9 cellular contexts compared by ENCODE assay signal in the genomic region with DNA sequence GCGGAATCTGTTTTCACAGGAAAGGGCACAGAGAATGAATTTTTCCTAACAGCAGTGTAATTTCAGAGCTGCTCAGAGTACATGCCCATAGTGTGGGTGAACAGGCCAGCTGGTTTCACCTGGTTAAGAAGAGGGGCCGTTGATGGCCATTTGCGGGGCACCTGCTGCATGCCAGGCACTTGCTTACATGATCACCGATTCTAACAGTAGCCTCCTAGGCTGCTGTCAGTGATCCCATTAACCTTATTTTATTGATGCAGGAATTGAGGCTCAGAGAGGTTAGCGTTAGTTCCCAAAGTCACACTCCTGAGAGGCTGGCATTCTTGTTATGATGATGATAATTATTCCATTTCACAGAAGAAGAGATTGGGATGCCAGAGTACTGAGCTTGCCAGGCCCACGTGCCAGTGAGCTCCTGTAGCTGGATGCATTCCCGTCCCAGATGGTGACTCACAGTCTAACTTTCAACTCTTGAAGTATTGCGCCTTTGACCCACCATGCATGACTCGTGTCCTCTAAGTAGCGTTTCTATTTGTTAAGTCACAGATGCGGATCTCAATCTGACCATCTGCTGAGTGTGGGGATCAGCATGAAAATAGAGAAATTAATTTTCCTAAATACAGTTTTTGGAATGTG.
DNase-seq lines count a peak whose midpoint lies in the region; ATAC-seq and TF ChIP-seq lines count a peak whose summit lies in the region.
"Had no signal": no experiment of that assay in that cellular context is flagged by ENCODE, and none has a peak within 500 bp of the region (broad histone marks: within the 10 kb centered on the region; RNA-seq: fewer than 3 reads in every experiment).

No MANE protein-coding gene starts in this region.

- H3K9ac ChIP-seq in GM23248 = no peak overlapping the region

- no peaks in the 10 kb centered on the region for H4K20me1 ChIP-seq in GM23248 (ENCODE audit: insufficient read depth)

- peaks cover 8% of the 10 kb centered on the region; the same call in 1 of the 2 replicates for H3F3A ChIP-seq in GM23248 (ENCODE audit: insufficient read depth)

- in situ Hi-C loops in GM23248 (cut with MboI) (no loop called here), gastrocnemius medialis (cut with MboI; ENCODE audit: low sequenced_read_pairs in 4 of 4) (no loop called here)

- no peak overlapping the region for H2AFZ ChIP-seq in GM23248

- no peaks in the 10 kb centered on the region for H3K36me3 ChIP-seq in GM23248 (ENCODE audit: low read depth)
- no peaks in the 10 kb centered on the region for H3K36me3 ChIP-seq in gastrocnemius medialis

- H3K4me1 ChIP-seq in GM23248 (ENCODE audit: insufficient read depth) = peaks cover 14% of the 10 kb centered on the region
- H3K4me1 ChIP-seq in gastrocnemius medialis = peaks cover 0 to 3% of the 10 kb centered on the region in 2 donors

- CTCF ChIA-PET in GM10248 (lab: Yijun Ruan, JAX) = interaction anchor here (0.9 to 1.4 kb wide), 2 partner anchors 24 to 26 kb away, joined by 3 read pairs; no protein-coding TSS in a partner anchor

- 33 to 35% methylated on average over 11 of the region's 11 CpGs for WGBS in GM23248 (ENCODE audit: low coverage in 1 of 2, low lambda C conversion rate in 2 of 2, missing lambda C conversion rate in 2 of 2), 2 experiments

- H3K4me3 ChIP-seq in GM23248 (no peak overlapping the region), gastrocnemius medialis (no peak overlapping the region)

- ATAC-seq in gastrocnemius medialis (peak; percentile 98), HG03469 (IDR thresholded peaks at IDR 0.05; ENCODE audit: unreplicated experiment) (no peak), HG03108 (IDR thresholded peaks at IDR 0.05; ENCODE audit: unreplicated experiment) (no peak)

- no peak for TF ChIP-seq POLR2A in gastrocnemius medialis (IDR thresholded peaks at IDR 0.05)

- POLR2A ChIA-PET in GM10248 (lab: Yijun Ruan, JAX) = no interaction called here

- no peaks in the 10 kb centered on the region for H3K27me3 ChIP-seq in GM23248 (replicated peaks; ENCODE audit: insufficient read depth)
- H3K27me3 ChIP-seq in gastrocnemius medialis = no peaks in the 10 kb centered on the region

- intact Hi-C loops in head of caudate nucleus (cut with DNase I) (no loop called here), gastrocnemius medialis (cut with DNase I; ENCODE audit: low total_unique reads) (no loop called here)

- H3K9me3 ChIP-seq in GM23248 (ENCODE audit: low read depth) (no peaks in the 10 kb centered on the region), gastrocnemius medialis (no peaks in the 10 kb centered on the region)

- TF ChIP-seq CTCF in gastrocnemius medialis (IDR thresholded peaks at IDR 0.05 in 4 of 5, conservative IDR thresholded peaks at IDR 0.05 in 1 of 5) = no peak
- no peak for TF ChIP-seq CTCF in GM10248 (IDR thresholded peaks at IDR 0.05; ENCODE audit: control extremely low read depth, extremely low read depth, low read depth, missing control alignments)

- DNase-seq in GM23248 = peak; percentile 96
- DNase-seq in SW 1271 (lab: John Stamatoyannopoulos, UW) = peak; percentile 27 to 61
- DNase-seq in head of caudate nucleus = peak in 39 of 42 donors; percentile 44 to 92 (median 70)
- DNase-seq in gastrocnemius medialis = peak; percentile 61 to 71
- no peak for DNase-seq in GM10248 (ENCODE audit: extremely low spot score)
- DNase-seq in MV-4-11 (lab: John Stamatoyannopoulos, UW) = no peak
- DNase-seq: activated T-cell treated with anti-CD3 and anti-CD28 coated beads, Interleukin-2, amount 50 U/mL, for 24 hours had no signal

- H3K27ac ChIP-seq in GM23248 (no peak overlapping the region), gastrocnemius medialis (no peak overlapping the region)

- no peaks in the 10 kb centered on the region for H3K79me2 ChIP-seq in GM23248 (ENCODE audit: insufficient read depth)

- peak overlapping the region; percentile 22 for H3K4me2 ChIP-seq in GM23248 (ENCODE audit: unreplicated experiment)

- no peaks in the 10 kb centered on the region for H3K9me2 ChIP-seq in GM23248 (ENCODE audit: insufficient read depth)

Comparison
In these comparisons a context has a peak if more than half of its experiments do, and no peak if none do; other contexts are left out.
1. DNase-seq: peak in GM23248 (single experiment), SW 1271 (2 of 2), head of caudate nucleus (39 of 42) and gastrocnemius medialis (2 of 2); none in GM10248 (single experiment) and MV-4-11 (single experiment).
2. ATAC-seq: peak in gastrocnemius medialis (2 of 2); none in HG03469 (single experiment) and HG03108 (single experiment).